Comparison of ENCODE assay signal across 7 cellular contexts in the genomic region with DNA sequence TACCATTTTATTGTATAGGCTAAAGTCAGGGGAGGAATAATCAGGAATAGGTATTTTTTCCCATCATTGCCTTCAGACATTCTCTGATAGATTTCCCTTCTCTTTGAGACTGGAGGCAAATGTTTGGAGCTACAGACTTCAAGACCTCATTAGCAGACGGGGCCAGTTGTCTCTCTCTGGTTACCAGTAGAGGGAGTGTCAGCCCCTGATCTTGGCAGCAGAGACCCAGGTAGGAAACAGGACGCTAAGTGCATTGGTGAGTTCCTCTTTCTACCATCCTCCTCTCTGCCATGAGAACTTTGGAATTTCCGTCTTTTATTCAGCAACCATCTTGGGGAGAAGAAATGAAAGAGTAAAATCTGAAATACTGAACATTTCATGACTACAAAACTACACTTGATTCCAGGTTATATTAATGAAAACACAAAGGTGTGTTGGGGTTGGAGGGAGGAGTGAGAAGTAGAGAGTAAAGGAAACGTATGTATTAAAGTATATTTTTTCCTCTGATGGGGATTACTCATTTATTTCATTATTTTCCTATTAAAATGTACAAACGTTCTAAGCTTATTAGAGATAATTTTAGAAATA.
A peak's percentile ranks its signal among the peaks of the same experiment; 100 is the strongest.
DNase-seq lines count a peak whose midpoint lies in the region; ATAC-seq and TF ChIP-seq lines count a peak whose summit lies in the region.

No MANE protein-coding gene starts in this region.

- H2AFZ ChIP-seq in IMR-90 (replicated peaks; ENCODE audit: low read length, poor library complexity) = no peak overlapping the region

- no peak overlapping the region for H2BK15ac ChIP-seq in IMR-90 (ENCODE audit: low read depth, low read length)

- no peak overlapping the region for H2AK5ac ChIP-seq in IMR-90 (ENCODE audit: low read depth, low read length)

- no peak overlapping the region for H3K23ac ChIP-seq in IMR-90 (ENCODE audit: low read depth, low read length)

- no peak overlapping the region for H2BK20ac ChIP-seq in IMR-90 (ENCODE audit: low read depth, low read length)

- no peak overlapping the region for H3K56ac ChIP-seq in IMR-90 (ENCODE audit: extremely low read depth, insufficient read depth, low read length)

- H3K9ac ChIP-seq in IMR-90 (ENCODE audit: low read depth, low read length) = no peak overlapping the region

- TF ChIP-seq CTCF in IMR-90 (conservative IDR thresholded peaks at IDR 0.05; ENCODE audit: low read depth, low read length) = peak; percentile 21; the same call in 1 of the 2 replicates

- H2BK5ac ChIP-seq in IMR-90 (ENCODE audit: low read depth, low read length, poor library complexity, severe bottlenecking) = no peak overlapping the region

- H3K36me3 ChIP-seq in IMR-90 (ENCODE audit: control insufficient read depth, insufficient read depth, low read length) (no peaks in the 10 kb centered on the region), iPS DF 6.9 (ENCODE audit: control insufficient read depth, insufficient read depth, low read length) (no peaks in the 10 kb centered on the region)

- H3K4me2 ChIP-seq in IMR-90 (ENCODE audit: low read depth, low read length) = no peak overlapping the region

- no peaks in the 10 kb centered on the region for H3K79me1 ChIP-seq in IMR-90 (ENCODE audit: low read depth in 1 of 2, low read length in 2 of 2)

- POLR2A ChIA-PET in IMR-90 (lab: Charles Lee; ENCODE audit: unreplicated experiment) = no interaction called here

- H3K9me3 ChIP-seq in IMR-90 (ENCODE audit: control insufficient read depth, insufficient read depth, low read length) (no peaks in the 10 kb centered on the region), iPS DF 6.9 (ENCODE audit: control insufficient read depth, insufficient read depth, low read length) (no peaks in the 10 kb centered on the region)

- no peak overlapping the region for H2AK9ac ChIP-seq in IMR-90 (replicated peaks; ENCODE audit: low read depth, low read length, poor library complexity)

- no peak overlapping the region for H3K4ac ChIP-seq in IMR-90 (ENCODE audit: low read depth, low read length)

- H4K20me1 ChIP-seq in IMR-90 (ENCODE audit: insufficient read depth, low read length) = no peaks in the 10 kb centered on the region

- H3K27ac ChIP-seq in IMR-90 (ENCODE audit: insufficient read depth, low read length) (no peak overlapping the region), iPS DF 6.9 (ENCODE audit: low read length) (no peak overlapping the region)

- H3K4me3 ChIP-seq in IMR-90 (ENCODE audit: insufficient read depth, low read depth, low read length) (no peak overlapping the region), iPS DF 6.9 (ENCODE audit: low read length) (no peak overlapping the region)

- intact Hi-C loops in IMR-90 (cut with micrococcal nuclease) = no loop called here

- CTCF ChIA-PET in IMR-90 (lab: Yijun Ruan, JAX) = interaction anchor here (0.6 kb wide), 1 partner anchor 8 kb away, joined by 3 read pairs; no protein-coding TSS in a partner anchor

- H4K5ac ChIP-seq in IMR-90 (ENCODE audit: low read depth, low read length) = no peak overlapping the region

- H4K8ac ChIP-seq in IMR-90 (ENCODE audit: low read depth in 2 of 2, low read length in 2 of 2) = no peak overlapping the region

- H3K27me3 ChIP-seq in IMR-90 (ENCODE audit: control insufficient read depth, insufficient read depth, low read length) (no peaks in the 10 kb centered on the region), iPS DF 6.9 (ENCODE audit: control insufficient read depth, insufficient read depth, low read length) (no peaks in the 10 kb centered on the region)

- no peak overlapping the region for H3K18ac ChIP-seq in IMR-90 (ENCODE audit: low read depth, low read length)

- H3K9me1 ChIP-seq in IMR-90 (ENCODE audit: insufficient read depth, low read length) = no peaks in the 10 kb centered on the region

- DNase-seq in IMR-90 (no peak), SHP77 treated with DMSO at 0.1 percent for 48 hours (lab: John Stamatoyannopoulos, UW) (peak; percentile 9), iPS DF 6.9 (ENCODE audit: low read depth, low spot score) (peak; percentile 66), GM03348 (ENCODE audit: low spot score) (no peak)
- no peak for DNase-seq in stimulated activated naive CD4-positive, alpha-beta T cell (lab: John Stamatoyannopoulos, UW)

- BruUV-seq in IMR-90 (replicated peaks; lab: Mats Ljungman, UMichigan) = no TSS peak

- dilution Hi-C loops in IMR-90 (cut with HindIII; ENCODE audit: low sequenced_read_pairs, unreplicated experiment) = no loop called here

- no peak overlapping the region for H4K91ac ChIP-seq in IMR-90 (ENCODE audit: insufficient read depth, low read depth, low read length)

- TF ChIP-seq RAD21 in IMR-90 (IDR thresholded peaks at IDR 0.05; ENCODE audit: low read length) = no peak

- ATAC-seq in GM18502 (IDR thresholded peaks at IDR 0.05; ENCODE audit: poor library complexity, unreplicated experiment) (peak; percentile 92), GM21737 (IDR thresholded peaks at IDR 0.05; ENCODE audit: unreplicated experiment) (peak; percentile 67), IMR-90 (ENCODE audit: low read depth) (no peak)

- WGBS in IMR-90 (ENCODE audit: extremely low coverage in 2 of 2, insufficient read length in 1 of 2), 2 experiments = 100% methylated on average over 1 of the region's 5 CpGs; no CpG with 5 or more reads in 1 of the 2 experiments
- 100% methylated on average over 1 of the region's 5 CpGs for WGBS in iPS DF 6.9 (ENCODE audit: insufficient coverage, insufficient read length)

- H3K14ac ChIP-seq in IMR-90 (replicated peaks; ENCODE audit: low read depth, low read length) = no peak overlapping the region

- TF ChIP-seq POLR2A in IMR-90 (IDR thresholded peaks at IDR 0.05; ENCODE audit: low read depth, low read length) = no peak

- no peak overlapping the region for H2BK120ac ChIP-seq in IMR-90 (ENCODE audit: low read depth, low read length)

- H3K4me1 ChIP-seq in IMR-90 (ENCODE audit: control insufficient read depth, insufficient read depth, low read length) = no peaks in the 10 kb centered on the region
- no peaks in the 10 kb centered on the region for H3K4me1 ChIP-seq in iPS DF 6.9 (ENCODE audit: control insufficient read depth, insufficient read depth, low read length)

- in situ Hi-C loops in IMR-90 (cut with MboI; ENCODE audit: low sequenced_read_pairs) = no loop called here

TF ChIP-seq in IMR-90, 13 proteins besides CTCF, POLR2A, EP300 and RAD21:
- TF ChIP-seq ELK1 (IDR thresholded peaks at IDR 0.05; ENCODE audit: borderline replicate concordance, low read depth, low read length) (no peak), RFX5 (IDR thresholded peaks at IDR 0.05; ENCODE audit: low read depth, low read length) (no peak), MAFK (IDR thresholded peaks at IDR 0.05; ENCODE audit: low read depth, low read length) (no peak), NFE2L2 (IDR thresholded peaks at IDR 0.05; ENCODE audit: low read depth, low read length) (no peak), CEBPB (IDR thresholded peaks at IDR 0.05; ENCODE audit: low read depth, low read length) (no peak), SMC3 (IDR thresholded peaks at IDR 0.05; ENCODE audit: low read depth, low read length) (no peak), FOS (IDR thresholded peaks at IDR 0.05; ENCODE audit: low read depth, low read length) (no peak), MAZ (IDR thresholded peaks at IDR 0.05; ENCODE audit: borderline replicate concordance, low read depth, low read length) (no peak), RCOR1 (IDR thresholded peaks at IDR 0.05; ENCODE audit: insufficient replicate concordance, low read length) (no peak), BHLHE40 (IDR thresholded peaks at IDR 0.05; ENCODE audit: low read depth, low read length) (no peak), MXI1 (IDR thresholded peaks at IDR 0.05; ENCODE audit: borderline replicate concordance, low read depth, low read length) (no peak), CHD1 (IDR thresholded peaks at IDR 0.05; ENCODE audit: low read depth, low read length) (no peak)
- TF ChIP-seq, protein P1, sequence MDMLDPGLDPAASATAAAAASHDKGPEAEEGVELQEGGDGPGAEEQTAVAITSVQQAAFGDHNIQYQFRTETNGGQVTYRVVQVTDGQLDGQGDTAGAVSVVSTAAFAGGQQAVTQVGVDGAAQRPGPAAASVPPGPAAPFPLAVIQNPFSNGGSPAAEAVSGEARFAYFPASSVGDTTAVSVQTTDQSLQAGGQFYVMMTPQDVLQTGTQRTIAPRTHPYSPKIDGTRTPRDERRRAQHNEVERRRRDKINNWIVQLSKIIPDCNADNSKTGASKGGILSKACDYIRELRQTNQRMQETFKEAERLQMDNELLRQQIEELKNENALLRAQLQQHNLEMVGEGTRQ (IDR thresholded peaks at IDR 0.05; ENCODE audit: low read depth, low read length) = no peak

Comparison
In these comparisons a context has a peak if more than half of its experiments do, and no peak if none do; other contexts are left out.
1. DNase-seq: peak in SHP77 treated with DMSO at 0.1 percent for 48 hours (single experiment) and iPS DF 6.9 (single experiment); none in IMR-90 (single experiment), GM03348 (single experiment) and stimulated activated naive CD4-positive, alpha-beta T cell (0 of 6).